22 cellular contexts compared by ENCODE assay signal in the genomic region with DNA sequence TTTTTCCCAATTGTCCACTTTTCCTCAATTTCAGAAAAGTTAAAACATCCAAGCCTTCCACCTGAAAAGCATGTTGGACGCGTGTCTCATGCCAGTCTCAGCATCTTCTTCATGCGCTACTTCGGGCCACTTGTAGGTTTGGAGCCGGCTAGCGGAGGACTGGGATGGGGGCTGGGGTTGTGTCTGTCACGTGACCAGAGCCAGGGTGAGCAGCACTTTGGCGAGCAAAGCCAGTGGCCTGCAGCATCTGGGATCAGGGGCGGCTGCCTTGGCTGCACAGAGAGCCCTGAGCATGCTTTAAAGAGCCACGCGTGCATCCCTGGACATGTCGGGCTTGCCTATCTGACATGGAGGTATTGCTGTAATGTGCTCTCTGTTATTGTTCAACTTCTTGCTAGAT. TPM values are rescaled to one million over a fixed set of nuclear protein-coding genes. Genes with fewer than 3 reads are reported as not detected.
"Had no signal": no experiment of that assay in that cellular context is flagged by ENCODE, and none has a peak within 500 bp of the region (broad histone marks: within the 10 kb centered on the region; RNA-seq: fewer than 3 reads in every experiment).

No MANE protein-coding gene starts in this region.

- H3K36me3 ChIP-seq: ascending aorta, neutrophil, tibial nerve had no signal

- H3K4me1 ChIP-seq: ascending aorta, tibial nerve had no signal

- H3K27me3 ChIP-seq: ascending aorta had no signal

- H3K4me3 ChIP-seq: ascending aorta, tibial nerve had no signal

- H3K27ac ChIP-seq: ascending aorta, neutrophil, tibial nerve had no signal

- DNase-seq: activated B cell treated with CpG ODN at 0.5 μM for 24 hours; activated CD4-positive, alpha-beta memory T cell treated with anti-CD3 and anti-CD28 coated beads for 36 hours; activated CD4-positive, alpha-beta T cell treated with anti-CD3 and anti-CD28 coated beads for 4 hours; activated naive CD4-positive, alpha-beta T cell treated with Interleukin-2 at 50 U/mL for 16 hours; activated naive CD8-positive, alpha-beta T cell treated with anti-CD3 and anti-CD28 coated beads, Interleukin-2, amount 50 U/mL, for 24 hours; activated T-cell treated with anti-CD3 and anti-CD28 coated beads for 4 hours; effector CD4-positive, alpha-beta T cell; head of caudate nucleus; stimulated activated CD4-positive, alpha-beta T cell treated with anti-CD3 and anti-CD28 coated beads, Interleukin-15, amount 100 ng/mL, for 24 hours; stimulated activated CD4-positive, alpha-beta T cell treated with anti-CD3 and anti-CD28 coated beads, Interleukin-2, amount 100 ng/mL, for 48 hours had no signal

- H3K9me3 ChIP-seq: neutrophil had no signal

- ATAC-seq: activated naive CD8-positive, alpha-beta T cell treated with anti-CD3 and anti-CD28 coated beads, Interleukin-2, amount 50 U/mL, for 24 hours; natural killer cell treated with Interleukin-12 subunit alpha and Interleukin-12 subunit beta and Interleukin-15 and Interleukin-18, amount 100 ng/mL, for 72 hours had no signal

- FAIRE-seq: frontal cortex, TTC549 had no signal

RNA-seq across cellular contexts. Expression of a gene that starts 41.2 kb away (rescaled TPM):
- total RNA-seq: activated CD4-positive, alpha-beta memory T cell treated with anti-CD3 and anti-CD28 coated beads for 36 hours; activated T-helper 2 cell treated with anti-CD3 and anti-CD28 coated beads, Interferon-gamma antibody, Interleukin-2, Interleukin-4, amounts not matched to agents 10 μg/mL and 5 μg/mL and 100 μg/mL, durations not matched to agents 14 hours and 24 hours and 36 hours; ascending aorta; frontal cortex; kidney epithelial cell; liver; mesenteric fat pad; natural killer cell treated with Interleukin-12 subunit alpha and Interleukin-12 subunit beta and Interleukin-15 and Interleukin-18, amount 100 ng/mL, for 72 hours; renal cortical epithelial cell; skeletal muscle tissue had no signal
- polyA plus RNA-seq: liver had no signal
